10 cellular contexts compared by ENCODE assay signal in the genomic region with DNA sequence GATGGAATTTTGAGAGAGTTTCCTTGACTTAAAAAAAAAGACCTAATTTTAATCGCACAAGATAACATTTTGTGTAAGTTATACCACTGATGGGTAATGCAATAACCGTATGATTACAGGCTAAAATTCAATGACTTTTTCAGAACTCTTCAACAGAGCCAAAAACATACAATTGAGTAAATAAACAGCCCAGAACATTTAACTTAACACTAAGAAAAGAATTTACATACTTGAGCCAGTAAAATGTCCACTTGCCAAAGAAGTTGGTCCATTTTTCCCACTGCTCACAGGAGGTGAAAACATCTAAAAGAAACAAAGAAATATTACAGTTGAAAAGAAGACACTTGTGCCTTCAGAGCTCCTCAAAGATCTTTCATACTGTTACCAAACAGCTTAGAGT. TPM values are rescaled to one million over a fixed set of nuclear protein-coding genes. Genes with fewer than 3 reads are reported as not detected.
DNase-seq lines count a peak whose midpoint lies in the region; ATAC-seq and TF ChIP-seq lines count a peak whose summit lies in the region.
"Had no signal": no experiment of that assay in that cellular context is flagged by ENCODE, and none has a peak within 500 bp of the region (broad histone marks: within the 10 kb centered on the region; RNA-seq: fewer than 3 reads in every experiment).

No MANE protein-coding gene starts in this region.

- peak overlapping the region; percentile 81 for H3K4me2 ChIP-seq in OCI-LY7 (ENCODE audit: low read length)

- POLR2A ChIA-PET in BJ (lab: Charles Lee) (no interaction called here), OCI-LY7 (lab: Charles Lee) (interaction anchor here (1.2 kb wide), 1 partner anchor 136 kb away, joined by 4 read pairs; no protein-coding TSS in a partner anchor)

- intact Hi-C loops in OCI-LY7 (cut with micrococcal nuclease; ENCODE audit: unreplicated experiment) = loop anchor here (5.0 to 10.0 kb wide), 3 partner anchors 78 to 1230 kb away; a partner anchor contains a TSS
- intact Hi-C loops in prostate gland (cut with DNase I) = loop anchor here (5.0 to 10.0 kb wide), 3 partner anchors 183 to 350 kb away; no protein-coding TSS in a partner anchor

- no peak overlapping the region for H2AFZ ChIP-seq in OCI-LY7 (ENCODE audit: low read length)

- H3K36me3 ChIP-seq in BJ (ENCODE audit: control insufficient read depth, insufficient read depth, low read length) (no peaks in the 10 kb centered on the region), OCI-LY7 (ENCODE audit: insufficient read depth, low read length) (peaks cover 42% of the 10 kb centered on the region), prostate gland (no peaks in the 10 kb centered on the region)

- ATAC-seq in HG02970 (IDR thresholded peaks at IDR 0.05; ENCODE audit: low FRiP score, unreplicated experiment) = no peak
- ATAC-seq: activated CD8-positive, alpha-beta T cell treated with anti-CD3 and anti-CD28 coated beads, Interleukin-2, amount 10 ng/mL, durations not matched to agents 7 days and 5 days had no signal

- H3K27me3 ChIP-seq in BJ (ENCODE audit: control insufficient read depth, insufficient read depth, low read length) (no peaks in the 10 kb centered on the region), prostate gland (replicated peaks; ENCODE audit: insufficient read depth) (no peaks in the 10 kb centered on the region)

- H3K27ac ChIP-seq in OCI-LY7 (ENCODE audit: low read depth, low read length, poor library complexity, severe bottlenecking) = no peak overlapping the region
- peak overlapping the region; percentile 43 to 85 for H3K27ac ChIP-seq in prostate gland

- H3K9me3 ChIP-seq in OCI-LY7 (ENCODE audit: low read length) (no peaks in the 10 kb centered on the region), prostate gland (no peaks in the 10 kb centered on the region)

- no peak for TF ChIP-seq POLR2A in prostate gland (IDR thresholded peaks at IDR 0.05)

- BruUV-seq in OCI-LY7 (replicated peaks; lab: Mats Ljungman, UMichigan) = no TSS peak

- DNase-seq in BJ (ENCODE audit: low read depth) (no peak), OCI-LY7 (ENCODE audit: low spot score) (no peak), globus pallidus (ENCODE audit: low spot score) (peak; percentile 40), prostate gland (ENCODE audit: low spot score) (no peak), iPS-NIHi7 (ENCODE audit: extremely low spot score) (no peak), NCI-H2196 treated with DMSO at 0.1 percent for 48 hours (lab: John Stamatoyannopoulos, UW; ENCODE audit: unreplicated experiment) (no peak), NCI-H1105 (lab: John Stamatoyannopoulos, UW) (no peak)
- DNase-seq: activated CD8-positive, alpha-beta T cell treated with anti-CD3 and anti-CD28 coated beads, Interleukin-2, amount 10 ng/mL, durations not matched to agents 7 days and 5 days; stimulated activated naive CD4-positive, alpha-beta T cell treated with Interleukin-2 at 50 U/mL for 16 hours had no signal

- WGBS in prostate gland = 21% methylated on average over 2 of the region's 2 CpGs

- H3K79me2 ChIP-seq in OCI-LY7 (ENCODE audit: insufficient read depth, low read depth, low read length) = peaks cover 60% of the 10 kb centered on the region; the same call in 1 of the 2 replicates

- TF ChIP-seq CTCF in BJ (IDR thresholded peaks at IDR 0.05; ENCODE audit: insufficient read depth, low read depth, low read length) (no peak), OCI-LY7 (conservative IDR thresholded peaks at IDR 0.05; ENCODE audit: low read length) (no peak), prostate gland (IDR thresholded peaks at IDR 0.05) (no peak)

- H3K4me1 ChIP-seq in OCI-LY7 (ENCODE audit: insufficient read depth, low read length, poor library complexity, severe bottlenecking) (peaks cover 41% of the 10 kb centered on the region), prostate gland (replicated peaks) (no peaks in the 10 kb centered on the region)

- peak overlapping the region; percentile 74; the same call in 1 of the 2 replicates for H3K4me3 ChIP-seq in BJ (ENCODE audit: low read depth, low read length)
- H3K4me3 ChIP-seq in OCI-LY7 (ENCODE audit: low read depth, low read length, poor library complexity, severe bottlenecking) = peak overlapping the region; percentile 90
- H3K4me3 ChIP-seq in prostate gland = no peak overlapping the region

- no peaks in the 10 kb centered on the region for H4K20me1 ChIP-seq in OCI-LY7 (ENCODE audit: insufficient read depth, low read length)

- CTCF ChIA-PET in BJ (lab: Yijun Ruan, JAX) = no interaction called here
- CTCF ChIA-PET in OCI-LY7 (lab: Charles Lee; ENCODE audit: unreplicated experiment) = no interaction called here

- no peaks in the 10 kb centered on the region for H3K9me2 ChIP-seq in OCI-LY7 (ENCODE audit: insufficient read depth, low read length)

RNA-seq across cellular contexts. Expression of a gene that starts 2.9 kb away (rescaled TPM):
- 65.8 and 68.3 TPM in 2 replicates for polyA plus RNA-seq in BJ (2011; rRNA removed)
- 137 and 192 TPM in 2 replicates for polyA minus RNA-seq in BJ (2011; rRNA and poly(A)+ RNA removed)
- 75.9 and 93.4 TPM in 2 replicates for total RNA-seq in OCI-LY7 (2014; rRNA removed; shearing (Covaris generic))
- 76.0 and 97.6 TPM in 2 replicates for total RNA-seq in OCI-LY7 (2022)
- total RNA-seq in prostate gland = 10 to 100 TPM; 29.8 to 87.2 TPM

Comparison
In these comparisons a context has a peak if more than half of its experiments do, and no peak if none do; other contexts are left out.
1. H3K4me3 ChIP-seq: peak in BJ (single experiment) and OCI-LY7 (single experiment); none in prostate gland (0 of 2).